In the genomic region with DNA sequence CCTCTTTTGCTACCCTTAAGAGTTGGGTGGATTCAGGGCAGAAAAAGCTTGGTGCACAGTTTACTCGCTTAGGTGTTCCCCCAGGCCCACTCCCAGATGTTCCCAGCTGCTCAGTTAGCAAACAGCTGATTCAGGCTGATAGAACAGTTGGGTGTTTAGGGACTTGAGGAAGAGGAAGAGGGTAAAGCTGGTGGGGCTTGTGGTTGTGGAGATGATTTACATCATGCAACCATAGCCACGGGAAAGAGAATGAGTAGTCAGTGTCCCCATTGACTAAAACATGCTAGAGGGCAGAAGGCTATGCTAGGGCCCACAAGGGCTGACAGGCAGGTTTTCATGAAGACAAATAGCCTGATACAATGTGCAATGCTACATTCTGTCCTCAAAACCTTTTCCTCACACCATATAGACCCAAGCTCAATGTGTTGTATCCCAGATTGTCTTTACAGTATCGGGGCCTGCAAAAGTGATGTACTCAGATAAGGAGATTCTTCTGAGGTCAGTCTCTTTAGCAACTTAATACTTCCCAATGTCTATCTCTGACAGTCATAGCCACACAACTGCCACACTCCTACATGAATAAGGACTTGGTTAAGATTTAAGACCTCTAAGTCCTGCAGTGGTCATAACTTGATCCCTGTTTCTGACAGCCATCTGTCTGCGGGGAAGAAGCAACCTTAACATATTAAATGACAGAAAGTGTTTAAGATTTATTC, we compare ENCODE assay signal across 1 cellular context.
A peak's percentile ranks its signal among the peaks of the same experiment; 100 is the strongest.
TF ChIP-seq lines count a peak whose summit lies in the region.

No MANE protein-coding gene starts in this region.

TF ChIP-seq in K562, 482 proteins besides CTCF, POLR2A, EP300 and RAD21 (continued from another document):
- TF ChIP-seq, protein P1, sequence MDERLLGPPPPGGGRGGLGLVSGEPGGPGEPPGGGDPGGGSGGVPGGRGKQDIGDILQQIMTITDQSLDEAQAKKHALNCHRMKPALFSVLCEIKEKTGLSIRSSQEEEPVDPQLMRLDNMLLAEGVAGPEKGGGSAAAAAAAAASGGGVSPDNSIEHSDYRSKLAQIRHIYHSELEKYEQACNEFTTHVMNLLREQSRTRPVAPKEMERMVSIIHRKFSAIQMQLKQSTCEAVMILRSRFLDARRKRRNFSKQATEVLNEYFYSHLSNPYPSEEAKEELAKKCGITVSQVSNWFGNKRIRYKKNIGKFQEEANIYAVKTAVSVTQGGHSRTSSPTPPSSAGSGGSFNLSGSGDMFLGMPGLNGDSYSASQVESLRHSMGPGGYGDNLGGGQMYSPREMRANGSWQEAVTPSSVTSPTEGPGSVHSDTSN (CRISPR knock-in tag; IDR thresholded peaks at IDR 0.05; ENCODE audit: low read depth): no peak
- TF ChIP-seq, protein P1 (tag; conservative IDR thresholded peaks at IDR 0.05; ENCODE audit: low read depth): peak; percentile 68; the same call in 1 of the 2 replicates
- TF ChIP-seq, protein P2, sequence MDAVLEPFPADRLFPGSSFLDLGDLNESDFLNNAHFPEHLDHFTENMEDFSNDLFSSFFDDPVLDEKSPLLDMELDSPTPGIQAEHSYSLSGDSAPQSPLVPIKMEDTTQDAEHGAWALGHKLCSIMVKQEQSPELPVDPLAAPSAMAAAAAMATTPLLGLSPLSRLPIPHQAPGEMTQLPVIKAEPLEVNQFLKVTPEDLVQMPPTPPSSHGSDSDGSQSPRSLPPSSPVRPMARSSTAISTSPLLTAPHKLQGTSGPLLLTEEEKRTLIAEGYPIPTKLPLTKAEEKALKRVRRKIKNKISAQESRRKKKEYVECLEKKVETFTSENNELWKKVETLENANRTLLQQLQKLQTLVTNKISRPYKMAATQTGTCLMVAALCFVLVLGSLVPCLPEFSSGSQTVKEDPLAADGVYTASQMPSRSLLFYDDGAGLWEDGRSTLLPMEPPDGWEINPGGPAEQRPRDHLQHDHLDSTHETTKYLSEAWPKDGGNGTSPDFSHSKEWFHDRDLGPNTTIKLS (IDR thresholded peaks at IDR 0.05; ENCODE audit: borderline replicate concordance, low read depth): no peak
- 0 out of 4 replicates have a peak, but pooled peaks have one; percentile 35 to 39 for TF ChIP-seq TRIM24 (IDR thresholded peaks at IDR 0.05)
- peak; percentile 55 for TF ChIP-seq TAL1 (IDR thresholded peaks at IDR 0.05)
- TF ChIP-seq TEAD4 (IDR thresholded peaks at IDR 0.05; ENCODE audit: low read length): peak; percentile 78
- TF ChIP-seq TEAD4 (CRISPR knock-in tag; IDR thresholded peaks at IDR 0.05; ENCODE audit: borderline replicate concordance): no peak
- TF ChIP-seq PKNOX1 (IDR thresholded peaks at IDR 0.05): peak; percentile 34; the same call in 1 of the 2 replicates
- no peak for TF ChIP-seq ZNF174 (CRISPR knock-in tag; IDR thresholded peaks at IDR 0.05)
- no peak for TF ChIP-seq PHF8 (IDR thresholded peaks at IDR 0.05; ENCODE audit: borderline replicate concordance, low read length)
- TF ChIP-seq CBFA2T3 (IDR thresholded peaks at IDR 0.05): peak; percentile 80
- TF ChIP-seq C11orf30 (IDR thresholded peaks at IDR 0.05; ENCODE audit: low read depth): no peak
- TF ChIP-seq, protein P3, sequence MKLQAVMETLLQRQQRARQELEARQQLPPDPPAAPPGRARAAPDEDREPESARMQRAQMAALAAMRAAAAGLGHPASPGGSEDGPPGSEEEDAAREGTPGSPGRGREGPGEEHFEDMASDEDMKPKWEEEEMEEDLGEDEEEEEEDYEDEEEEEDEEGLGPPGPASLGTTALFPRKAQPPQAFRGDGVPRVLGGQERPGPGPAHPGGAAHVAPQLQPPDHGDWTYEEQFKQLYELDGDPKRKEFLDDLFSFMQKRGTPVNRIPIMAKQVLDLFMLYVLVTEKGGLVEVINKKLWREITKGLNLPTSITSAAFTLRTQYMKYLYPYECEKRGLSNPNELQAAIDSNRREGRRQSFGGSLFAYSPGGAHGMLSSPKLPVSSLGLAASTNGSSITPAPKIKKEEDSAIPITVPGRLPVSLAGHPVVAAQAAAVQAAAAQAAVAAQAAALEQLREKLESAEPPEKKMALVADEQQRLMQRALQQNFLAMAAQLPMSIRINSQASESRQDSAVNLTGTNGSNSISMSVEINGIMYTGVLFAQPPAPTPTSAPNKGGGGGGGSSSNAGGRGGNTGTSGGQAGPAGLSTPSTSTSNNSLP (IDR thresholded peaks at IDR 0.05; ENCODE audit: borderline replicate concordance, low read depth, low read length): no peak
- TF ChIP-seq NR3C1 (CRISPR knock-in tag; IDR thresholded peaks at IDR 0.05): no peak
- TF ChIP-seq GTF2A2 (tag; IDR thresholded peaks at IDR 0.05): no peak
- TF ChIP-seq HMG20A (CRISPR knock-in tag; conservative IDR thresholded peaks at IDR 0.05): no peak
- TF ChIP-seq SFPQ (IDR thresholded peaks at IDR 0.05; ENCODE audit: low read depth, low read length): no peak
- TF ChIP-seq MTF1 (CRISPR knock-in tag; IDR thresholded peaks at IDR 0.05; ENCODE audit: borderline replicate concordance): no peak
TF ChIP-seq in K562: peak in this region for 8.
